ENCODE assay signal across 8 cellular contexts in genomic region chr14:49867831-49868719, GRCh38.
DNase-seq lines count a peak whose midpoint lies in the region; ATAC-seq and TF ChIP-seq lines count a peak whose summit lies in the region.

No MANE protein-coding gene starts in this region.

- H3K4me3 ChIP-seq in mucosa of stomach (ENCODE audit: low read length), result peak overlapping the region; percentile 67

- no peaks in the 10 kb centered on the region for H3K27me3 ChIP-seq in mucosa of stomach (ENCODE audit: control insufficient read depth, insufficient read depth, low read length)

- peak; percentile 23; the same call in 1 of the 2 replicates for TF ChIP-seq RAD21 in Ishikawa (IDR thresholded peaks at IDR 0.05; ENCODE audit: low read depth)

- DNase-seq in DMS53 (lab: John Stamatoyannopoulos, UW), result peak; percentile 96
- DNase-seq in OCI-M1 (lab: John Stamatoyannopoulos, UW), result peak; percentile 94
- peak; percentile 98 for DNase-seq in activated T-cell treated with anti-CD3 and anti-CD28 coated beads for 48 hours (ENCODE audit: low read depth)
- peak; percentile 98 to 99 for DNase-seq in erythroblast (lab: John Stamatoyannopoulos, UW)
- peak; percentile 93 to 98 for DNase-seq in stimulated activated CD8-positive, alpha-beta memory T cell treated with anti-CD3 and anti-CD28 coated beads, Interleukin-4, amount 100 ng/mL, for 4 hours (ENCODE audit: low read depth in 2 of 2, low spot score in 1 of 2)

- no peaks in the 10 kb centered on the region for H3K9me3 ChIP-seq in mucosa of stomach (ENCODE audit: control insufficient read depth, low read length)

- H3K36me3 ChIP-seq in mucosa of stomach (ENCODE audit: control insufficient read depth, insufficient read depth, low read length), result no peaks in the 10 kb centered on the region

- H3K4me1 ChIP-seq in mucosa of stomach (ENCODE audit: control insufficient read depth, insufficient read depth, low read length), result peaks cover 9% of the 10 kb centered on the region

- H3K9ac ChIP-seq in mucosa of stomach (ENCODE audit: low read length), result peak overlapping the region; percentile 98

- ATAC-seq in GM21717 (IDR thresholded peaks at IDR 0.05; ENCODE audit: unreplicated experiment), result peak; percentile 77

- no peak; the same call in 1 of the 2 replicates for TF ChIP-seq EP300 in Ishikawa (IDR thresholded peaks at IDR 0.05; ENCODE audit: borderline replicate concordance)

- TF ChIP-seq POLR2A in erythroblast (IDR thresholded peaks at IDR 0.05; ENCODE audit: low read length), result peak; percentile 71

TF ChIP-seq in Ishikawa, 13 proteins besides CTCF, POLR2A, EP300 and RAD21:
- TF ChIP-seq YY1 (IDR thresholded peaks at IDR 0.05; ENCODE audit: low read depth) (no peak), FOXM1 (IDR thresholded peaks at IDR 0.05; ENCODE audit: borderline replicate concordance, low read depth) (no peak), ZBTB7A (IDR thresholded peaks at IDR 0.05; ENCODE audit: low read depth) (peak; percentile 77; the same call in 1 of the 2 replicates), CREB1 (IDR thresholded peaks at IDR 0.05; ENCODE audit: low read depth) (no peak), TCF12 (IDR thresholded peaks at IDR 0.05; ENCODE audit: low read depth) (no peak), REST (IDR thresholded peaks at IDR 0.05; ENCODE audit: low read depth) (no peak), MAX (IDR thresholded peaks at IDR 0.05) (no peak; the same call in 1 of the 2 replicates), TAF1 (IDR thresholded peaks at IDR 0.05; ENCODE audit: low read depth) (peak; percentile 26), NFIC (IDR thresholded peaks at IDR 0.05) (no peak), CEBPB (IDR thresholded peaks at IDR 0.05) (no peak), TEAD4 (IDR thresholded peaks at IDR 0.05) (peak; percentile 29; the same call in 1 of the 2 replicates), USF1 (IDR thresholded peaks at IDR 0.05) (peak; percentile 64), EGR1 (IDR thresholded peaks at IDR 0.05) (0 out of 2 replicates have a peak, but pooled peaks have one; percentile 19)
TF ChIP-seq in Ishikawa: peak in this region for 5.

Comparison
In these comparisons a context has a peak if more than half of its experiments do, and no peak if none do; other contexts are left out.
1. Peak in every context shown above with its lines: DNase-seq, ATAC-seq and H3K4me3 ChIP-seq.